In genomic region chr5:152532714-152533113, GRCh38 we compare ENCODE assay signal across 8 cellular contexts.
A peak's percentile ranks its signal among the peaks of the same experiment; 100 is the strongest.
DNase-seq lines count a peak whose midpoint lies in the region; ATAC-seq, FAIRE-seq and TF ChIP-seq lines count a peak whose summit lies in the region.

No MANE protein-coding gene starts in this region.

- TF ChIP-seq CTCF in AG04450 (IDR thresholded peaks at IDR 0.05; ENCODE audit: low read depth, low read length), result peak; percentile 51
- TF ChIP-seq CTCF in GM12874 (IDR thresholded peaks at IDR 0.05; ENCODE audit: insufficient read depth, low read depth, low read length), result 0 out of 2 replicates have a peak, but pooled peaks have one; percentile 30
- peak; percentile 31 for TF ChIP-seq CTCF in astrocyte of the cerebellum (IDR thresholded peaks at IDR 0.05; ENCODE audit: low read depth, low read length, missing control alignments)
- TF ChIP-seq CTCF in keratinocyte (optimal IDR thresholded peaks at IDR 0.05 in 1 of 3, IDR thresholded peaks at IDR 0.05 in 1 of 3, conservative IDR thresholded peaks at IDR 0.05 in 1 of 3; ENCODE audit: extremely low read depth in 1 of 3, insufficient read depth in 2 of 3, low read length in 3 of 3), result peak in 2 of 3 experiments; percentile 26 to 45

- H3K36me3 ChIP-seq in keratinocyte (ENCODE audit: control insufficient read depth in 2 of 2, extremely low read depth in 1 of 2, insufficient read depth in 2 of 2, low read length in 2 of 2), result no peaks in the 10 kb centered on the region

- ATAC-seq in HG03095 (IDR thresholded peaks at IDR 0.05; ENCODE audit: unreplicated experiment), result no peak

- in situ Hi-C loops in astrocyte of the cerebellum (cut with HindIII; ENCODE audit: low sequenced_read_pairs), result no loop called here

- H3K4me3 ChIP-seq in AG04450 (ENCODE audit: low read depth, low read length), result no peak overlapping the region
- H3K4me3 ChIP-seq in astrocyte of the cerebellum (ENCODE audit: low read depth, low read length), result no peak overlapping the region
- H3K4me3 ChIP-seq in keratinocyte (ENCODE audit: control insufficient read depth in 2 of 3, extremely low read depth in 1 of 3, insufficient read depth in 2 of 3, low read depth in 1 of 3, low read length in 3 of 3), result no peak overlapping the region

- H3K27me3 Mint-ChIP-seq in activated T-helper 2 cell treated with anti-CD3 and anti-CD28 coated beads, Interferon-gamma antibody, Interleukin-2, Interleukin-4, amounts not matched to agents 10 μg/mL and 5 μg/mL and 100 μg/mL, durations not matched to agents 14 hours and 24 hours and 36 hours (ENCODE audit: low read depth), result peaks cover 12% of the 10 kb centered on the region

- H3K27ac Mint-ChIP-seq in activated T-helper 2 cell treated with anti-CD3 and anti-CD28 coated beads, Interferon-gamma antibody, Interleukin-2, Interleukin-4, amounts not matched to agents 10 μg/mL and 5 μg/mL and 100 μg/mL, durations not matched to agents 14 hours and 24 hours and 36 hours, result no peak overlapping the region

- POLR2A ChIA-PET in AG04450 (lab: Yijun Ruan, JAX), result no interaction called here

- CTCF ChIA-PET in AG04450 (lab: Charles Lee), result interaction anchor here (0.5 to 4.9 kb wide), 7 partner anchors 11 to 1664 kb away, joined by 3 to 129 read pairs (median 5); no protein-coding TSS in a partner anchor

- H3K4me1 Mint-ChIP-seq in activated T-helper 2 cell treated with anti-CD3 and anti-CD28 coated beads, Interferon-gamma antibody, Interleukin-2, Interleukin-4, amounts not matched to agents 10 μg/mL and 5 μg/mL and 100 μg/mL, durations not matched to agents 14 hours and 24 hours and 36 hours (ENCODE audit: low read depth), result peaks cover 9% of the 10 kb centered on the region

- no peaks in the 10 kb centered on the region for H3K36me3 Mint-ChIP-seq in activated T-helper 2 cell treated with anti-CD3 and anti-CD28 coated beads, Interferon-gamma antibody, Interleukin-2, Interleukin-4, amounts not matched to agents 10 μg/mL and 5 μg/mL and 100 μg/mL, durations not matched to agents 14 hours and 24 hours and 36 hours (ENCODE audit: low read depth)

- H3K9me1 ChIP-seq in keratinocyte (ENCODE audit: control insufficient read depth, extremely low read depth, insufficient read depth, low read length), result no peaks in the 10 kb centered on the region

- no peaks in the 10 kb centered on the region for H3K79me2 ChIP-seq in keratinocyte (ENCODE audit: control insufficient read depth, insufficient read depth, low read length)

- H3K9ac ChIP-seq in keratinocyte (ENCODE audit: control insufficient read depth, extremely low read depth, insufficient read depth, low read length), result no peak overlapping the region

- H3K4me1 ChIP-seq in keratinocyte (ENCODE audit: control insufficient read depth, extremely low read depth, insufficient read depth, low read length), result no peaks in the 10 kb centered on the region

- H3K4me2 ChIP-seq in keratinocyte (ENCODE audit: control insufficient read depth, extremely low read depth, insufficient read depth, low read depth, low read length), result no peak overlapping the region

- no peak overlapping the region for H3K4me3 Mint-ChIP-seq in activated T-helper 2 cell treated with anti-CD3 and anti-CD28 coated beads, Interferon-gamma antibody, Interleukin-2, Interleukin-4, amounts not matched to agents 10 μg/mL and 5 μg/mL and 100 μg/mL, durations not matched to agents 14 hours and 24 hours and 36 hours (ENCODE audit: low read depth)

- no peaks in the 10 kb centered on the region for H3K9me3 Mint-ChIP-seq in activated T-helper 2 cell treated with anti-CD3 and anti-CD28 coated beads, Interferon-gamma antibody, Interleukin-2, Interleukin-4, amounts not matched to agents 10 μg/mL and 5 μg/mL and 100 μg/mL, durations not matched to agents 14 hours and 24 hours and 36 hours

- DNase-seq in AG04450 (ENCODE audit: low read depth, low spot score) (no peak), NCI-H2029 (lab: John Stamatoyannopoulos, UW) (peak; percentile 63), astrocyte of the cerebellum (ENCODE audit: low read depth) (peak; percentile 67), keratinocyte (ENCODE audit: low read depth, low spot score) (no peak), GDM1 (lab: John Stamatoyannopoulos, UW) (no peak)
- no peak for DNase-seq in activated T-helper 2 cell treated with anti-CD3 and anti-CD28 coated beads, Interferon-gamma antibody, Interleukin-2, Interleukin-4, amounts not matched to agents 10 μg/mL and 5 μg/mL and 100 μg/mL, durations not matched to agents 14 hours and 24 hours and 36 hours (ENCODE audit: low spot score)

- dilution Hi-C loops in keratinocyte (cut with MboI; ENCODE audit: extremely low pct_ligation_motif_present, low sequenced_read_pairs), result no loop called here

- H3K9me3 ChIP-seq in AG04450 (ENCODE audit: control insufficient read depth, insufficient read depth, low read length) (no peaks in the 10 kb centered on the region), keratinocyte (ENCODE audit: control insufficient read depth, low read depth, low read length) (no peaks in the 10 kb centered on the region)

- peak; percentile 82 for FAIRE-seq in keratinocyte (lab: Jason Lieb, UNC)

- H3K27ac ChIP-seq in AG04450 (ENCODE audit: low read depth, low read length) (no peak overlapping the region), keratinocyte (ENCODE audit: control insufficient read depth, insufficient read depth, low read length) (no peak overlapping the region)

- H3K27me3 ChIP-seq in AG04450 (ENCODE audit: control insufficient read depth, insufficient read depth, low read length) (no peaks in the 10 kb centered on the region), keratinocyte (ENCODE audit: control insufficient read depth, extremely low read depth, insufficient read depth, low read length) (no peaks in the 10 kb centered on the region)

- H2AFZ ChIP-seq in keratinocyte (ENCODE audit: control insufficient read depth, low read length), result no peak overlapping the region

- intact Hi-C loops in activated T-helper 2 cell treated with anti-CD3 and anti-CD28 coated beads, Interferon-gamma antibody, Interleukin-2, Interleukin-4, amounts not matched to agents 10 μg/mL and 5 μg/mL and 100 μg/mL, durations not matched to agents 14 hours and 24 hours and 36 hours (cut with micrococcal nuclease), result loop anchor here (1.0 to 2.0 kb wide), 2 partner anchors 616 to 1433 kb away; no protein-coding TSS in a partner anchor

- H4K20me1 ChIP-seq in keratinocyte (ENCODE audit: control insufficient read depth, extremely low read depth, insufficient read depth, low read length), result no peaks in the 10 kb centered on the region

Comparison
In these comparisons a context has a peak if more than half of its experiments do, and no peak if none do; other contexts are left out.
1. DNase-seq: peak in NCI-H2029 (single experiment) and astrocyte of the cerebellum (single experiment); none in AG04450 (single experiment), keratinocyte (single experiment), activated T-helper 2 cell treated with anti-CD3 and anti-CD28 coated beads, Interferon-gamma antibody, Interleukin-2, Interleukin-4, amounts not matched to agents 10 μg/mL and 5 μg/mL and 100 μg/mL, durations not matched to agents 14 hours and 24 hours and 36 hours (single experiment) and GDM1 (single experiment).
2. Peak in every context shown above with its lines, with median percentiles within 50 percentile points of each other: CTCF ChIP-seq.